In the genomic region with DNA sequence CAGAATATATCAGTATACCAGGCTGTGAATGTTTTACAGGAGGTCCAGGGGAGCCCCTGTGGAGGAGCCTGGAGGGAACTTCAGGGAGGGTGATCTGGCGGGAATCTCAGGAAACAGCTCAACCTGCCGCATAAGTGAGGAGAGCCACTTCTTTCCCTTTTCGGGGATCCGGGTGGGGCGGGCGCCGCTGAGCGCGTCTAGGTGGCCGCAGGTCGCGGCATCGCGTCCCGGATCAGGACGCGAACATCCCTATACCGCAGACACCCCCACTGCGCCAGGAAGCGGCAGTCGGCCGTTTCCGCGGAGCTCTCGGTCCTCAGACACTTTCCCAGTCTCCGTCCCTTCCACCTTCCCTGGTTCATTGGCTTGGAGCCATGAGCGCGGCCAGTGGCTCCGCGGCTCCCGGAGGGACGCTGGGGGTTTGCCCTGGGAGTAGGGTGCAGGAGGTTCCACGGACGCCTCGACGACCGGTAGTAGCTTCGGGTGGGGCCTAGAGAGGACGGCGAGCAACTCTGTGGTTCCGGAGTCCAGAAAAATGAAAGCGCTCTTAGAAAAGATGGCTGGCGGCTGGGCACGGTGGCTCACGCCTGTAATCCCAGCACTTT, we compare ENCODE assay signal across 2 cellular contexts.
TF ChIP-seq lines count a peak whose summit lies in the region.

No MANE protein-coding gene starts in this region.

TF ChIP-seq in SK-N-SH, 30 proteins besides CTCF, POLR2A, EP300 and RAD21 (continued from another document):
- TF ChIP-seq USF2 (IDR thresholded peaks at IDR 0.05; ENCODE audit: borderline replicate concordance, low read depth, low read length) (no peak), IRF3 (IDR thresholded peaks at IDR 0.05; ENCODE audit: low read depth, low read length) (no peak), RFX5 (IDR thresholded peaks at IDR 0.05; ENCODE audit: low read length) (no peak), TAF1 (IDR thresholded peaks at IDR 0.05; ENCODE audit: borderline replicate concordance, low read depth, low read length) (no peak)
TF ChIP-seq in SK-N-SH: peak in this region for 0.

TF ChIP-seq in SK-N-SH treated with all-trans-retinoic acid at 6 μM for 48 hours, 23 proteins besides CTCF, POLR2A, EP300 and RAD21 (continued from another document):
- TF ChIP-seq PATZ1 (CRISPR knock-in tag; IDR thresholded peaks at IDR 0.05; ENCODE audit: borderline replicate concordance): no peak
- TF ChIP-seq ZNF70 (CRISPR knock-in tag; IDR thresholded peaks at IDR 0.05): no peak
- no peak for TF ChIP-seq CREB5 (CRISPR knock-in tag; IDR thresholded peaks at IDR 0.05; ENCODE audit: low read depth)
- TF ChIP-seq TSHZ2 (CRISPR knock-in tag; IDR thresholded peaks at IDR 0.05): no peak
- no peak for TF ChIP-seq PPARA (CRISPR knock-in tag; IDR thresholded peaks at IDR 0.05; ENCODE audit: borderline replicate concordance)
- TF ChIP-seq ZNF8 (CRISPR knock-in tag; IDR thresholded peaks at IDR 0.05): no peak
- no peak for TF ChIP-seq OSR1 (CRISPR knock-in tag; IDR thresholded peaks at IDR 0.05)
- TF ChIP-seq ESRRG (CRISPR knock-in tag; IDR thresholded peaks at IDR 0.05): no peak
- no peak for TF ChIP-seq GLIS3 (CRISPR knock-in tag; IDR thresholded peaks at IDR 0.05)
- no peak for TF ChIP-seq TOX (CRISPR knock-in tag; IDR thresholded peaks at IDR 0.05; ENCODE audit: borderline replicate concordance)
- no peak for TF ChIP-seq ISL1 (CRISPR knock-in tag; IDR thresholded peaks at IDR 0.05)
TF ChIP-seq in SK-N-SH treated with all-trans-retinoic acid at 6 μM for 48 hours: peak in this region for 0.
